ENCODE assay signal across 8 cellular contexts in the genomic region with DNA sequence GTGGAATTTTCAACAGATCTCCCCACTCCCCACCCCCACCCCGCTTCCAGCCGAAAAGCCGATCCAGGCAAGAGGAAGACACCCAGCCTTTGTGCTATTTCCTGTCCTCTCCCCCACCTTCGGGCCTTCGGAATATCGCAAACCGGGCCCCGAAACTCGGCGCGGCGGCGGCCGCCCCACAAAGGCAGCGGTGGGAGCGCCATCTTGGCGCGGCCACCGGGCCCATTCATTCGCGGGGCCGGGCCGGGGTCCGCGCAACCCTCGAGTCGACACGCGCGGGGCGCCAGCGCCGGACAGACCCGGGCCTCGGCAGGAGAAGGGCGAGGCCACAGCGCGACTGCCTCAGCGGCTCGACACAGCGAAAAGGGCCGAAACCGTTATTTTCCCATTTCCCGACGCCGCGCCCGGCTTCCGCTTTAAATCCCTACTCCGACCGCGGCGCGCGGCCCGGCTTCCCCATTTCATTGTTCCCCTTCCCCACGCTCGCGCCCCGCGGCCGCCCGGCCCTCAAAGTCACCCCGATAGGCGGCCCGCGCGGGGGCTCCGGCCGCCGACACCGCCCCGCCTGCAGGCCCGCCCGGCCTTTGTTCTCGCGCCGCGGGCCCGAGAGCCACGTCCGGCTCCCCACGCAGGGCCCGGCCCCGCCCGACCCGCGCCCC. TPM values are rescaled to one million over a fixed set of nuclear protein-coding genes. Genes with fewer than 3 reads are reported as not detected.
DNase-seq lines count a peak whose midpoint lies in the region; ATAC-seq and TF ChIP-seq lines count a peak whose summit lies in the region.

No MANE protein-coding gene starts in this region.

- peak overlapping the region; percentile 90 for H2BK5ac ChIP-seq in neuronal stem cell (ENCODE audit: low read length)

- peak overlapping the region; percentile 85 for H3K27ac ChIP-seq in neuronal stem cell (replicated peaks; ENCODE audit: low read length)

- intact Hi-C loops in activated T-helper 2 cell treated with anti-CD3 and anti-CD28 coated beads, Interferon-gamma antibody, Interleukin-2, Interleukin-4, amounts not matched to agents 10 μg/mL and 5 μg/mL and 100 μg/mL, durations not matched to agents 14 hours and 24 hours and 36 hours (cut with micrococcal nuclease) = loop anchor here (5.0 kb wide), 2 partner anchors 63 to 108 kb away; no protein-coding TSS in a partner anchor

- peaks cover 0 to 25% of the 10 kb centered on the region in 2 donors for H3K9me3 ChIP-seq in neuronal stem cell (replicated peaks in 1 of 2; ENCODE audit: control insufficient read depth in 2 of 2, insufficient read depth in 1 of 2, low read depth in 1 of 2, low read length in 2 of 2)

- H3K36me3 Mint-ChIP-seq in activated T-helper 2 cell treated with anti-CD3 and anti-CD28 coated beads, Interferon-gamma antibody, Interleukin-2, Interleukin-4, amounts not matched to agents 10 μg/mL and 5 μg/mL and 100 μg/mL, durations not matched to agents 14 hours and 24 hours and 36 hours (ENCODE audit: low read depth) = peaks cover 23% of the 10 kb centered on the region

- peak overlapping the region; percentile 70 for H3K27ac Mint-ChIP-seq in activated T-helper 2 cell treated with anti-CD3 and anti-CD28 coated beads, Interferon-gamma antibody, Interleukin-2, Interleukin-4, amounts not matched to agents 10 μg/mL and 5 μg/mL and 100 μg/mL, durations not matched to agents 14 hours and 24 hours and 36 hours

- POLR2A ChIA-PET in HEK293T (lab: Yijun Ruan, JAX) = no interaction called here

- H3K4ac ChIP-seq in neuronal stem cell (ENCODE audit: low read length) = peak overlapping the region; percentile 76

- H3K27me3 ChIP-seq in neuronal stem cell (ENCODE audit: control insufficient read depth in 3 of 3, insufficient read depth in 3 of 3, low read depth in 1 of 3, low read length in 3 of 3) = no peaks in the 10 kb centered on the region

- H2AFZ ChIP-seq in neuronal stem cell (ENCODE audit: low read length) = peak overlapping the region; percentile 73

- peak overlapping the region; percentile 48 for H3K4me2 ChIP-seq in neuronal stem cell (ENCODE audit: insufficient read depth, low read length, poor library complexity, severe bottlenecking)

- H3K79me1 ChIP-seq in neuronal stem cell (ENCODE audit: low read depth, low read length) = peaks cover 3% of the 10 kb centered on the region

- peak overlapping the region; percentile 98 for H3K9ac ChIP-seq in neuronal stem cell (ENCODE audit: low read depth, low read length, poor library complexity)

- no peak overlapping the region for H2BK120ac ChIP-seq in neuronal stem cell (ENCODE audit: low read depth, low read length)

- H3K4me3 Mint-ChIP-seq in activated T-helper 2 cell treated with anti-CD3 and anti-CD28 coated beads, Interferon-gamma antibody, Interleukin-2, Interleukin-4, amounts not matched to agents 10 μg/mL and 5 μg/mL and 100 μg/mL, durations not matched to agents 14 hours and 24 hours and 36 hours (ENCODE audit: low read depth) = peak overlapping the region; percentile 77

- H3K36me3 ChIP-seq in neuronal stem cell (replicated peaks in 1 of 2; ENCODE audit: control insufficient read depth in 2 of 2, insufficient read depth in 2 of 2, low read length in 2 of 2) = peaks cover 0 to 24% of the 10 kb centered on the region in 2 donors

- peak overlapping the region; percentile 82 for H3K14ac ChIP-seq in neuronal stem cell (ENCODE audit: low read length)

- no peak overlapping the region for H2BK15ac ChIP-seq in neuronal stem cell (ENCODE audit: low read length)

- peak; percentile 73 for DNase-seq in DMS 273 (lab: John Stamatoyannopoulos, UW; ENCODE audit: unreplicated experiment)
- no peak for DNase-seq in DMS 273 treated with DMSO at 0.1 percent for 48 hours (lab: John Stamatoyannopoulos, UW)
- peak; percentile 41 to 63 for DNase-seq in NOMO-1 (lab: John Stamatoyannopoulos, UW; ENCODE audit: unreplicated experiment in 2 of 2)
- peak; percentile 47 for DNase-seq in activated T-helper 2 cell treated with anti-CD3 and anti-CD28 coated beads, Interferon-gamma antibody, Interleukin-2, Interleukin-4, amounts not matched to agents 10 μg/mL and 5 μg/mL and 100 μg/mL, durations not matched to agents 14 hours and 24 hours and 36 hours (ENCODE audit: low spot score)
- peak; percentile 55 for DNase-seq in fibroblast of villous mesenchyme (ENCODE audit: low read depth)
- no peak for DNase-seq in neuronal stem cell (ENCODE audit: low spot score)
- no peak for DNase-seq in HEK293T (ENCODE audit: extremely low spot score)

- H3K27me3 Mint-ChIP-seq in activated T-helper 2 cell treated with anti-CD3 and anti-CD28 coated beads, Interferon-gamma antibody, Interleukin-2, Interleukin-4, amounts not matched to agents 10 μg/mL and 5 μg/mL and 100 μg/mL, durations not matched to agents 14 hours and 24 hours and 36 hours (ENCODE audit: low read depth) = no peaks in the 10 kb centered on the region

- ATAC-seq in HG02678 (IDR thresholded peaks at IDR 0.05; ENCODE audit: unreplicated experiment) = peak; percentile 30

- no peaks in the 10 kb centered on the region for H3K9me3 Mint-ChIP-seq in activated T-helper 2 cell treated with anti-CD3 and anti-CD28 coated beads, Interferon-gamma antibody, Interleukin-2, Interleukin-4, amounts not matched to agents 10 μg/mL and 5 μg/mL and 100 μg/mL, durations not matched to agents 14 hours and 24 hours and 36 hours

- CTCF ChIA-PET in HEK293T (lab: Yijun Ruan, JAX) = no interaction called here

- no peak overlapping the region for H4K91ac ChIP-seq in neuronal stem cell (ENCODE audit: low read depth, low read length, poor library complexity)

- H3K4me3 ChIP-seq in fibroblast of villous mesenchyme (ENCODE audit: low read depth, low read length) (peak overlapping the region; percentile 65), neuronal stem cell (ENCODE audit: low read length in 2 of 2) (peak overlapping the region; percentile 92 to 98)

- peaks cover 12 to 22% of the 10 kb centered on the region in 2 donors for H3K4me1 ChIP-seq in neuronal stem cell (ENCODE audit: control insufficient read depth in 2 of 2, insufficient read depth in 1 of 2, low read depth in 1 of 2, low read length in 2 of 2)

- no CpG with 5 or more reads among the region's 88 CpGs for WGBS in neuronal stem cell (ENCODE audit: extremely low coverage in 2 of 2, insufficient read length in 2 of 2, insufficient replicate concordance in 1 of 2), 2 donors

- H3K4me1 Mint-ChIP-seq in activated T-helper 2 cell treated with anti-CD3 and anti-CD28 coated beads, Interferon-gamma antibody, Interleukin-2, Interleukin-4, amounts not matched to agents 10 μg/mL and 5 μg/mL and 100 μg/mL, durations not matched to agents 14 hours and 24 hours and 36 hours (ENCODE audit: low read depth) = peaks cover 35% of the 10 kb centered on the region

- H3K23ac ChIP-seq in neuronal stem cell (ENCODE audit: low read depth, low read length, poor library complexity) = peak overlapping the region; percentile 55

- no peak for TF ChIP-seq CTCF in fibroblast of villous mesenchyme (IDR thresholded peaks at IDR 0.05; ENCODE audit: insufficient read depth, low read depth, low read length)

- H4K8ac ChIP-seq in neuronal stem cell (ENCODE audit: low read depth, low read length) = no peak overlapping the region

- H3K18ac ChIP-seq in neuronal stem cell (ENCODE audit: low read length) = peak overlapping the region; percentile 98

- peak overlapping the region; percentile 99 for H2AK5ac ChIP-seq in neuronal stem cell (ENCODE audit: low read depth, low read length)

- peak overlapping the region; percentile 41 for H2BK12ac ChIP-seq in neuronal stem cell (ENCODE audit: low read length)

TF ChIP-seq in HEK293T, 16 proteins besides CTCF, POLR2A, EP300 and RAD21:
- TF ChIP-seq FOXM1 (IDR thresholded peaks at IDR 0.05; ENCODE audit: borderline replicate concordance) (no peak), NFRKB (IDR thresholded peaks at IDR 0.05) (no peak), FOXA1 (IDR thresholded peaks at IDR 0.05) (no peak), FOXK2 (IDR thresholded peaks at IDR 0.05) (no peak), HDGF (IDR thresholded peaks at IDR 0.05; ENCODE audit: borderline replicate concordance) (no peak), SUZ12 (IDR thresholded peaks at IDR 0.05) (no peak), LEF1 (IDR thresholded peaks at IDR 0.05; ENCODE audit: borderline replicate concordance) (no peak), SP1 (IDR thresholded peaks at IDR 0.05) (no peak)

RNA-seq across cellular contexts. Expression of a gene that starts 0.9 kb away (rescaled TPM):
- total RNA-seq in activated T-helper 2 cell treated with anti-CD3 and anti-CD28 coated beads, Interferon-gamma antibody, Interleukin-2, Interleukin-4, amounts not matched to agents 10 μg/mL and 5 μg/mL and 100 μg/mL, durations not matched to agents 14 hours and 24 hours and 36 hours = 452 and 471 TPM in 2 replicates
- 107 and 124 TPM in 2 replicates for total RNA-seq in fibroblast of villous mesenchyme
- 291 TPM for polyA plus RNA-seq in neuronal stem cell (2013, experiment 1 of 2)
- polyA plus RNA-seq in neuronal stem cell (2013, experiment 2 of 2) = 287 TPM

RNA-seq across cellular contexts. Expression of a gene that starts 25.1 kb away (rescaled TPM):
- total RNA-seq in activated T-helper 2 cell treated with anti-CD3 and anti-CD28 coated beads, Interferon-gamma antibody, Interleukin-2, Interleukin-4, amounts not matched to agents 10 μg/mL and 5 μg/mL and 100 μg/mL, durations not matched to agents 14 hours and 24 hours and 36 hours = 0.18 and 0.32 TPM in 2 replicates
- under 0.01 TPM in 2 replicates for total RNA-seq in fibroblast of villous mesenchyme
- 0.07 TPM for polyA plus RNA-seq in neuronal stem cell (2013, experiment 1 of 2)
- polyA plus RNA-seq in neuronal stem cell (2013, experiment 2 of 2) = 0.08 TPM

RNA-seq across cellular contexts. Expression of a gene that starts 29.1 kb away (rescaled TPM):
- 0.94 and 1.2 TPM in 2 replicates for total RNA-seq in activated T-helper 2 cell treated with anti-CD3 and anti-CD28 coated beads, Interferon-gamma antibody, Interleukin-2, Interleukin-4, amounts not matched to agents 10 μg/mL and 5 μg/mL and 100 μg/mL, durations not matched to agents 14 hours and 24 hours and 36 hours
- 0.32 and 0.43 TPM in 2 replicates for total RNA-seq in fibroblast of villous mesenchyme
- polyA plus RNA-seq in neuronal stem cell (2013, experiment 1 of 2) = 7.3 TPM
- 7.1 TPM for polyA plus RNA-seq in neuronal stem cell (2013, experiment 2 of 2)

Comparison
In these comparisons a context has a peak if more than half of its experiments do, and no peak if none do; other contexts are left out.
1. DNase-seq: peak in DMS 273 (single experiment), NOMO-1 (2 of 2), activated T-helper 2 cell treated with anti-CD3 and anti-CD28 coated beads, Interferon-gamma antibody, Interleukin-2, Interleukin-4, amounts not matched to agents 10 μg/mL and 5 μg/mL and 100 μg/mL, durations not matched to agents 14 hours and 24 hours and 36 hours (single experiment) and fibroblast of villous mesenchyme (single experiment); none in DMS 273 treated with DMSO at 0.1 percent for 48 hours (single experiment), neuronal stem cell (single experiment) and HEK293T (single experiment).